In the genomic region with DNA sequence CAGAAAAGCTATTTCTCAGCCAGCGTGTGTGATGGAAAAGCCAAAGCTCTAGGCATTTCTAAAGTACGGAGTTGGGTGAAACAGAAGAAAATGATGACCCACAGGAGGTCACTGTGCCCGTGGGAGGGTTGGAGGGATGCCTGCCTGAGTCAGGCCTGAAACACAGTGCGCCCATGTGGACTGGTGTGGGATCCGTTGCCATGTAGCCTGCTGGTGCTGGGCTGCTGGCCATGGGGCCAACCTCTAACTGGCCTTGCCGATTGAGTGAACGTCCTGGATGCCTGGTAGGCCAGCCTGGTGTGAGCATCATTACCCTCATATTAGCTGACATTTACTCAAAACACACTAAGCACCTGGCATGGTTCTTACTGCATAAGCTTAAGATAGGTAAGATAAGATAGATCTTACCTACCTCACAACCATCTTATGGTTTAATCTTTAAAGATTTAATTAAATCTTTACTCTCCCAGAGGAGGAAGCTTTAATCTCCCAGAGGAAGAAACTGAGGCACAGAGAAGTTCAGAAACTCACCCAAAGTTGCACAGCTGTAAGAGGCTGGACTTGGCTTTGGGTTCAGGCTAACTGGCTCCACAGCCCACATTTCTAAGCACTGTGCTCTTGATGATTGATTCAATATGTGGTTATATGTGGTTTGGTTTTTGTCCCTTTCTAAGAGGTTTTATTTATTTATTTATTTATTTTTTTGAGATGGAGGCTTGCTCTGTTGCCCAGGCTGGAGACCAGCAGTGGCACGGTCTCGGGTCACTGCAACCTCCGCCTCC, we compare ENCODE assay signal across 2 cellular contexts.
TF ChIP-seq lines count a peak whose summit lies in the region.

No MANE protein-coding gene starts in this region.

TF ChIP-seq in K562, 482 proteins besides CTCF, POLR2A, EP300 and RAD21 (continued from another document):
- TF ChIP-seq, protein P1, sequence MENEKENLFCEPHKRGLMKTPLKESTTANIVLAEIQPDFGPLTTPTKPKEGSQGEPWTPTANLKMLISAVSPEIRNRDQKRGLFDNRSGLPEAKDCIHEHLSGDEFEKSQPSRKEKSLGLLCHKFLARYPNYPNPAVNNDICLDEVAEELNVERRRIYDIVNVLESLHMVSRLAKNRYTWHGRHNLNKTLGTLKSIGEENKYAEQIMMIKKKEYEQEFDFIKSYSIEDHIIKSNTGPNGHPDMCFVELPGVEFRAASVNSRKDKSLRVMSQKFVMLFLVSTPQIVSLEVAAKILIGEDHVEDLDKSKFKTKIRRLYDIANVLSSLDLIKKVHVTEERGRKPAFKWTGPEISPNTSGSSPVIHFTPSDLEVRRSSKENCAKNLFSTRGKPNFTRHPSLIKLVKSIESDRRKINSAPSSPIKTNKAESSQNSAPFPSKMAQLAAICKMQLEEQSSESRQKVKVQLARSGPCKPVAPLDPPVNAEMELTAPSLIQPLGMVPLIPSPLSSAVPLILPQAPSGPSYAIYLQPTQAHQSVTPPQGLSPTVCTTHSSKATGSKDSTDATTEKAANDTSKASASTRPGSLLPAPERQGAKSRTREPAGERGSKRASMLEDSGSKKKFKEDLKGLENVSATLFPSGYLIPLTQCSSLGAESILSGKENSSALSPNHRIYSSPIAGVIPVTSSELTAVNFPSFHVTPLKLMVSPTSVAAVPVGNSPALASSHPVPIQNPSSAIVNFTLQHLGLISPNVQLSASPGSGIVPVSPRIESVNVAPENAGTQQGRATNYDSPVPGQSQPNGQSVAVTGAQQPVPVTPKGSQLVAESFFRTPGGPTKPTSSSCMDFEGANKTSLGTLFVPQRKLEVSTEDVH (IDR thresholded peaks at IDR 0.05; ENCODE audit: low read depth, partially characterized antibody), result no peak
- TF ChIP-seq CEBPG (CRISPR knock-in tag; IDR thresholded peaks at IDR 0.05), result no peak
- no peak for TF ChIP-seq CEBPG (tag; conservative IDR thresholded peaks at IDR 0.05 in 1 of 2, IDR thresholded peaks at IDR 0.05 in 1 of 2)
- TF ChIP-seq ELF4 (CRISPR knock-in tag; IDR thresholded peaks at IDR 0.05), result no peak

TF ChIP-seq in WTC11, 78 proteins besides CTCF, POLR2A, EP300 and RAD21 (continued from another document):
- TF ChIP-seq, protein P2, sequence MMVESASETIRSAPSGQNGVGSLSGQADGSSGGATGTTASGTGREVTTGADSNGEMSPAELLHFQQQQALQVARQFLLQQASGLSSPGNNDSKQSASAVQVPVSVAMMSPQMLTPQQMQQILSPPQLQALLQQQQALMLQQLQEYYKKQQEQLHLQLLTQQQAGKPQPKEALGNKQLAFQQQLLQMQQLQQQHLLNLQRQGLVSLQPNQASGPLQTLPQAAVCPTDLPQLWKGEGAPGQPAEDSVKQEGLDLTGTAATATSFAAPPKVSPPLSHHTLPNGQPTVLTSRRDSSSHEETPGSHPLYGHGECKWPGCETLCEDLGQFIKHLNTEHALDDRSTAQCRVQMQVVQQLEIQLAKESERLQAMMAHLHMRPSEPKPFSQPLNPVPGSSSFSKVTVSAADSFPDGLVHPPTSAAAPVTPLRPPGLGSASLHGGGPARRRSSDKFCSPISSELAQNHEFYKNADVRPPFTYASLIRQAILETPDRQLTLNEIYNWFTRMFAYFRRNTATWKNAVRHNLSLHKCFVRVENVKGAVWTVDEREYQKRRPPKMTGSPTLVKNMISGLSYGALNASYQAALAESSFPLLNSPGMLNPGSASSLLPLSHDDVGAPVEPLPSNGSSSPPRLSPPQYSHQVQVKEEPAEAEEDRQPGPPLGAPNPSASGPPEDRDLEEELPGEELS (CRISPR knock-in tag; IDR thresholded peaks at IDR 0.05), result no peak
- TF ChIP-seq PRRX2 (CRISPR knock-in tag; IDR thresholded peaks at IDR 0.05) (no peak), ZMAT4 (CRISPR knock-in tag; IDR thresholded peaks at IDR 0.05) (no peak), TCF7 (CRISPR knock-in tag; IDR thresholded peaks at IDR 0.05; ENCODE audit: low read depth) (no peak), ARID4B (CRISPR knock-in tag; IDR thresholded peaks at IDR 0.05; ENCODE audit: borderline replicate concordance) (no peak), ZNF219 (CRISPR knock-in tag; IDR thresholded peaks at IDR 0.05; ENCODE audit: borderline replicate concordance) (no peak), OVOL2 (CRISPR knock-in tag; IDR thresholded peaks at IDR 0.05; ENCODE audit: borderline replicate concordance) (no peak), SMAD3 (CRISPR knock-in tag; IDR thresholded peaks at IDR 0.05; ENCODE audit: borderline replicate concordance) (no peak)
- TF ChIP-seq, protein P3, sequence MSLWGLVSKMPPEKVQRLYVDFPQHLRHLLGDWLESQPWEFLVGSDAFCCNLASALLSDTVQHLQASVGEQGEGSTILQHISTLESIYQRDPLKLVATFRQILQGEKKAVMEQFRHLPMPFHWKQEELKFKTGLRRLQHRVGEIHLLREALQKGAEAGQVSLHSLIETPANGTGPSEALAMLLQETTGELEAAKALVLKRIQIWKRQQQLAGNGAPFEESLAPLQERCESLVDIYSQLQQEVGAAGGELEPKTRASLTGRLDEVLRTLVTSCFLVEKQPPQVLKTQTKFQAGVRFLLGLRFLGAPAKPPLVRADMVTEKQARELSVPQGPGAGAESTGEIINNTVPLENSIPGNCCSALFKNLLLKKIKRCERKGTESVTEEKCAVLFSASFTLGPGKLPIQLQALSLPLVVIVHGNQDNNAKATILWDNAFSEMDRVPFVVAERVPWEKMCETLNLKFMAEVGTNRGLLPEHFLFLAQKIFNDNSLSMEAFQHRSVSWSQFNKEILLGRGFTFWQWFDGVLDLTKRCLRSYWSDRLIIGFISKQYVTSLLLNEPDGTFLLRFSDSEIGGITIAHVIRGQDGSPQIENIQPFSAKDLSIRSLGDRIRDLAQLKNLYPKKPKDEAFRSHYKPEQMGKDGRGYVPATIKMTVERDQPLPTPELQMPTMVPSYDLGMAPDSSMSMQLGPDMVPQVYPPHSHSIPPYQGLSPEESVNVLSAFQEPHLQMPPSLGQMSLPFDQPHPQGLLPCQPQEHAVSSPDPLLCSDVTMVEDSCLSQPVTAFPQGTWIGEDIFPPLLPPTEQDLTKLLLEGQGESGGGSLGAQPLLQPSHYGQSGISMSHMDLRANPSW (CRISPR knock-in tag; conservative IDR thresholded peaks at IDR 0.05; ENCODE audit: low read depth), result no peak
